1 cellular context compared by ENCODE assay signal in genomic region chr19:42051166-42052115, GRCh38.
TF ChIP-seq lines count a peak whose summit lies in the region.

No MANE protein-coding gene starts in this region.

TF ChIP-seq in HCT116, 20 proteins besides CTCF, POLR2A, EP300 and RAD21 (continued from another document):
- TF ChIP-seq EZH2phosphoT487 (IDR thresholded peaks at IDR 0.05; ENCODE audit: borderline replicate concordance) = no peak
- TF ChIP-seq ZBTB33 (IDR thresholded peaks at IDR 0.05; ENCODE audit: extremely low read depth, insufficient replicate concordance, low read length) = no peak
- no peak for TF ChIP-seq YY1 (IDR thresholded peaks at IDR 0.05; ENCODE audit: extremely low read depth, insufficient replicate concordance, low read depth, low read length)
- TF ChIP-seq ZFX (IDR thresholded peaks at IDR 0.05) = no peak
- TF ChIP-seq ELF1 (IDR thresholded peaks at IDR 0.05; ENCODE audit: borderline replicate concordance, low read depth) = no peak
TF ChIP-seq in HCT116: peak in this region for 1.
